24 cellular contexts compared by ENCODE assay signal in genomic region chrX:132207996-132208395, GRCh38. TPM values are rescaled to one million over a fixed set of nuclear protein-coding genes. Genes with fewer than 3 reads are reported as not detected.
DNase-seq lines count a peak whose midpoint lies in the region; ATAC-seq, FAIRE-seq and TF ChIP-seq lines count a peak whose summit lies in the region.
"Had no signal": no experiment of that assay in that cellular context is flagged by ENCODE, and none has a peak within 500 bp of the region (broad histone marks: within the 10 kb centered on the region; RNA-seq: fewer than 3 reads in every experiment).

No MANE protein-coding gene starts in this region.

- H3K9me3 Mint-ChIP-seq in astrocyte (ENCODE audit: unreplicated experiment), result no peaks in the 10 kb centered on the region
- H3K9me3 Mint-ChIP-seq in nephron, result no peaks in the 10 kb centered on the region
- peaks cover 5% of the 10 kb centered on the region for H3K9me3 Mint-ChIP-seq in type B pancreatic cell
- H3K9me3 Mint-ChIP-seq in naive thymus-derived CD4-positive, alpha-beta T cell, result no peaks in the 10 kb centered on the region
- H3K9me3 Mint-ChIP-seq: GM23338 had no signal

- intact Hi-C loops in ovary (cut with DNase I), result no loop called here
- intact Hi-C loops in naive thymus-derived CD4-positive, alpha-beta T cell (cut with micrococcal nuclease), result no loop called here

- H3K27me3 ChIP-seq in astrocyte (ENCODE audit: insufficient read depth, low read length), result no peaks in the 10 kb centered on the region
- H3K27me3 ChIP-seq in ovary, result no peaks in the 10 kb centered on the region
- no peaks in the 10 kb centered on the region for H3K27me3 ChIP-seq in naive thymus-derived CD4-positive, alpha-beta T cell (ENCODE audit: control insufficient read depth in 2 of 2, insufficient read depth in 2 of 2, low read length in 2 of 2)

- peaks cover 6% of the 10 kb centered on the region for H3K36me3 ChIP-seq in astrocyte (ENCODE audit: insufficient read depth, low read length)
- H3K36me3 ChIP-seq in ovary, result no peaks in the 10 kb centered on the region
- peaks cover 3 to 5% (median 4%) of the 10 kb centered on the region in 3 experiments for H3K36me3 ChIP-seq in naive thymus-derived CD4-positive, alpha-beta T cell (ENCODE audit: control insufficient read depth in 2 of 3, insufficient read depth in 3 of 3, low read length in 3 of 3)

- no peak overlapping the region for H3K4me3 Mint-ChIP-seq in astrocyte (ENCODE audit: unreplicated experiment)
- H3K4me3 Mint-ChIP-seq in nephron, result peak overlapping the region in 2 of 3 experiments; percentile 4 to 9
- H3K4me3 Mint-ChIP-seq in type B pancreatic cell, result peak overlapping the region; percentile 41
- peak overlapping the region in 3 of 10 donors; percentile 3 to 47 (median 5) for H3K4me3 Mint-ChIP-seq in naive thymus-derived CD4-positive, alpha-beta T cell
- H3K4me3 Mint-ChIP-seq: GM23338 had no signal

- H3K9me3 ChIP-seq in astrocyte (ENCODE audit: insufficient read depth, low read depth, low read length), result no peaks in the 10 kb centered on the region
- no peaks in the 10 kb centered on the region for H3K9me3 ChIP-seq in ovary
- no peaks in the 10 kb centered on the region for H3K9me3 ChIP-seq in naive thymus-derived CD4-positive, alpha-beta T cell (ENCODE audit: control insufficient read depth in 2 of 3, low read length in 3 of 3)
- H3K9me3 ChIP-seq: HAP-1 had no signal

- ATAC-seq in naive thymus-derived CD4-positive, alpha-beta T cell, result no peak
- ATAC-seq: GM23338, HepG2, K562 had no signal

- WGBS in ovary, 3 donors, result 51 to 61% (median 57%) methylated on average over 2 of the region's 2 CpGs

- H3K4me1 ChIP-seq in astrocyte (ENCODE audit: insufficient read depth, low read length), result no peaks in the 10 kb centered on the region
- no peaks in the 10 kb centered on the region for H3K4me1 ChIP-seq in ovary (ENCODE audit: insufficient read depth)
- H3K4me1 ChIP-seq in naive thymus-derived CD4-positive, alpha-beta T cell (ENCODE audit: control insufficient read depth in 2 of 2, insufficient read depth in 2 of 2, low read length in 2 of 2), result peaks cover 6 to 12% of the 10 kb centered on the region in 2 donors

- no peak for TF ChIP-seq EP300 in ovary (IDR thresholded peaks at IDR 0.05)

- no peak overlapping the region for H3K9ac ChIP-seq in astrocyte (ENCODE audit: low read length)

- FAIRE-seq in astrocyte (lab: Jason Lieb, UNC), result peak; percentile 83
- FAIRE-seq: GM18507, HepG2, K562 had no signal

- peaks cover 2% of the 10 kb centered on the region for H3K4me1 Mint-ChIP-seq in astrocyte (ENCODE audit: low read depth, unreplicated experiment)
- peaks cover 58% of the 10 kb centered on the region for H3K4me1 Mint-ChIP-seq in nephron
- peaks cover 44% of the 10 kb centered on the region for H3K4me1 Mint-ChIP-seq in type B pancreatic cell (ENCODE audit: unreplicated experiment)
- H3K4me1 Mint-ChIP-seq in naive thymus-derived CD4-positive, alpha-beta T cell, result peaks cover 13 to 60% (median 57%) of the 10 kb centered on the region in 7 donors
- H3K4me1 Mint-ChIP-seq: GM23338 had no signal

- H3K4me3 ChIP-seq in astrocyte (ENCODE audit: insufficient read depth, low read depth, low read length), result no peak overlapping the region
- no peak overlapping the region for H3K4me3 ChIP-seq in ovary
- H3K4me3 ChIP-seq in naive thymus-derived CD4-positive, alpha-beta T cell (ENCODE audit: low read length), result no peak overlapping the region
- H3K4me3 ChIP-seq: GM23338, HAP-1, K562, SK-N-MC had no signal

- peaks cover 41% of the 10 kb centered on the region for H3K79me2 ChIP-seq in astrocyte (ENCODE audit: insufficient read depth, low read length)

- TF ChIP-seq CTCF in astrocyte (IDR thresholded peaks at IDR 0.05; ENCODE audit: insufficient read depth, low read depth, low read length) (no peak), nephron (IDR thresholded peaks at IDR 0.05; ENCODE audit: unreplicated experiment in 3 of 3) (no peak), type B pancreatic cell (conservative IDR thresholded peaks at IDR 0.05) (no peak), ovary (IDR thresholded peaks at IDR 0.05) (no peak)

- H3K4me2 ChIP-seq in astrocyte (ENCODE audit: low read length), result no peak overlapping the region
- H3K4me2 ChIP-seq: GM23338 had no signal

- peak; percentile 1 for DNase-seq in NCI-H1092 treated with DMSO at 0.1 percent for 48 hours (lab: John Stamatoyannopoulos, UW)
- DNase-seq in NCI-H1092 (lab: John Stamatoyannopoulos, UW), result no peak
- DNase-seq in astrocyte (ENCODE audit: low read depth), result no peak
- no peak for DNase-seq in type B pancreatic cell (ENCODE audit: extremely low spot score, unreplicated experiment)
- no peak for DNase-seq in 8988T
- no peak for DNase-seq in ovary
- no peak for DNase-seq in naive thymus-derived CD4-positive, alpha-beta T cell
- DNase-seq: DMS53; GDM1; MM.1S; NCI-H1694 treated with DMSO at 0.1 percent for 48 hours; NCI-H69; NK-92 treated with Interleukin-12 subunit alpha and Interleukin-12 subunit beta, amount 100 ng/mL, for 24 hours; SHP77 treated with DMSO at 0.1 percent for 48 hours had no signal

- no peak overlapping the region for H2AFZ ChIP-seq in astrocyte (ENCODE audit: low read depth, low read length)
- H2AFZ ChIP-seq: GM23338 had no signal

- H3K27me3 Mint-ChIP-seq in astrocyte (ENCODE audit: low read depth, unreplicated experiment) (no peaks in the 10 kb centered on the region), nephron (ENCODE audit: low read depth) (no peaks in the 10 kb centered on the region), type B pancreatic cell (no peaks in the 10 kb centered on the region)
- H3K27me3 Mint-ChIP-seq in naive thymus-derived CD4-positive, alpha-beta T cell, result no peaks in the 10 kb centered on the region

- H3K27ac ChIP-seq in astrocyte (ENCODE audit: low read depth, low read length) (no peak overlapping the region), ovary (no peak overlapping the region)
- H3K27ac ChIP-seq in naive thymus-derived CD4-positive, alpha-beta T cell (ENCODE audit: low read depth, low read length), result no peak overlapping the region
- H3K27ac ChIP-seq: C4-2B, HL-60, RWPE1, SK-N-MC had no signal

- peaks cover 11% of the 10 kb centered on the region for H4K20me1 ChIP-seq in astrocyte (ENCODE audit: insufficient read depth, low read length)

- POLR2A ChIA-PET in naive thymus-derived CD4-positive, alpha-beta T cell (lab: Charles Lee), result interaction anchor here (0.6 to 1.0 kb wide), 2 partner anchors 9 to 11 kb away, joined by 3 read pairs; partner anchors contain the start of gene RAP2C

- H3K27ac Mint-ChIP-seq in astrocyte (ENCODE audit: unreplicated experiment), result no peak overlapping the region
- peak overlapping the region in 2 of 3 experiments; percentile 55 to 68 for H3K27ac Mint-ChIP-seq in nephron
- H3K27ac Mint-ChIP-seq in type B pancreatic cell, result peak overlapping the region; percentile 68
- peak overlapping the region in 1 of 9 donors; percentile 10 for H3K27ac Mint-ChIP-seq in naive thymus-derived CD4-positive, alpha-beta T cell
- H3K27ac Mint-ChIP-seq: GM23338 had no signal

- no peak for TF ChIP-seq POLR2A in ovary (IDR thresholded peaks at IDR 0.05)

- CTCF ChIA-PET in naive thymus-derived CD4-positive, alpha-beta T cell (lab: Charles Lee), result no interaction called here

- no peaks in the 10 kb centered on the region for H3K36me3 Mint-ChIP-seq in astrocyte (ENCODE audit: low read depth, unreplicated experiment)
- peaks cover 83% of the 10 kb centered on the region for H3K36me3 Mint-ChIP-seq in nephron (ENCODE audit: low read depth)
- peaks cover 51% of the 10 kb centered on the region for H3K36me3 Mint-ChIP-seq in type B pancreatic cell
- peaks cover 0 to 18% (median 5%) of the 10 kb centered on the region in 5 donors for H3K36me3 Mint-ChIP-seq in naive thymus-derived CD4-positive, alpha-beta T cell

RNA-seq across cellular contexts. Expression of gene RAP2C, which starts 11.3 kb away (rescaled TPM):
- total RNA-seq in astrocyte (29.0 and 31.2 TPM in 2 replicates), type B pancreatic cell (ENCODE audit: low replicate concordance) (50.7 and 53.4 TPM in 2 replicates), ovary (10 to 100 TPM; 14.9 to 21.8 (median 17.8) TPM)
- 10 to 100 TPM in 1 of 2 donors, 1 to 10 TPM in 1; 9.1 to 18.6 TPM for polyA plus RNA-seq in ovary
- total RNA-seq in naive thymus-derived CD4-positive, alpha-beta T cell, result 10 to 100 TPM; 21.4 to 34.7 (median 30.3) TPM
- 10 to 100 TPM; 11.7 to 13.3 TPM for polyA plus RNA-seq in naive thymus-derived CD4-positive, alpha-beta T cell
